Comparison of ENCODE assay signal across 32 cellular contexts in genomic region chr5:173027905-173028304, GRCh38. TPM values are rescaled to one million over a fixed set of nuclear protein-coding genes. Genes with fewer than 3 reads are reported as not detected.
DNase-seq lines count a peak whose midpoint lies in the region; ATAC-seq, FAIRE-seq and TF ChIP-seq lines count a peak whose summit lies in the region.
"Had no signal": no experiment of that assay in that cellular context is flagged by ENCODE, and none has a peak within 500 bp of the region (broad histone marks: within the 10 kb centered on the region; RNA-seq: fewer than 3 reads in every experiment).

No MANE protein-coding gene starts in this region.

- no peak overlapping the region for H2BK120ac ChIP-seq in trophoblast cell (ENCODE audit: insufficient read depth, low read length, poor library complexity)

- no peak overlapping the region for H4K12ac ChIP-seq in trophoblast cell (ENCODE audit: low read depth, low read length)

- peaks cover 13% of the 10 kb centered on the region for H4K20me1 ChIP-seq in K562 (replicated peaks; ENCODE audit: control insufficient read depth, insufficient read depth, low read length)

- TF ChIP-seq POLR2A in K562 (conservative IDR thresholded peaks at IDR 0.05) = no peak

- intact Hi-C loops in activated CD4-positive, alpha-beta T cell treated with anti-CD3 and anti-CD28 coated beads, Interleukin-2, amount 10 ng/mL, durations not matched to agents 24 days and 14 days (cut with micrococcal nuclease) = no loop called here
- intact Hi-C loops in activated CD4-positive, alpha-beta T cell treated with anti-CD3 and anti-CD28 coated beads for 36 hours (cut with DNase I, micrococcal nuclease) = no loop called here
- intact Hi-C loops in K562 (cut with micrococcal nuclease) = no loop called here

- no peak overlapping the region for H3K18ac ChIP-seq in trophoblast cell (ENCODE audit: low read length)

- in situ Hi-C loops in K562 (cut with MboI) = no loop called here
- in situ Hi-C loops in brain microvascular endothelial cell (cut with HindIII; ENCODE audit: low pct_ligation_motif_present, low sequenced_read_pairs) = no loop called here

- H4K8ac ChIP-seq in trophoblast cell (ENCODE audit: low read depth, low read length) = no peak overlapping the region

- no peaks in the 10 kb centered on the region for H3K9me3 ChIP-seq in CD4-positive, CD25-positive, alpha-beta regulatory T cell (ENCODE audit: control insufficient read depth in 2 of 2, low read length in 2 of 2)
- no peaks in the 10 kb centered on the region for H3K9me3 ChIP-seq in K562 (replicated peaks; ENCODE audit: control insufficient read depth, insufficient read depth, low read depth, low read length)
- no peaks in the 10 kb centered on the region for H3K9me3 ChIP-seq in trophoblast cell (ENCODE audit: insufficient read depth, low read depth, low read length)
- H3K9me3 ChIP-seq: adrenal gland, heart right ventricle, MG63, SJCRH30 had no signal

- FAIRE-seq in K562 (lab: Jason Lieb, UNC) = no peak
- FAIRE-seq: frontal cortex, keratinocyte, TTC549 had no signal

- H3K4me1 ChIP-seq in CD4-positive, CD25-positive, alpha-beta regulatory T cell (ENCODE audit: control insufficient read depth, insufficient read depth, low read length, poor library complexity, severe bottlenecking) = peaks cover 20% of the 10 kb centered on the region
- H3K4me1 ChIP-seq in K562 (replicated peaks in 1 of 2; ENCODE audit: control insufficient read depth in 2 of 2, insufficient read depth in 2 of 2, low read length in 2 of 2) (peaks cover 15 to 16% of the 10 kb centered on the region in 2 experiments; a peak in 4 of 5 replicates), trophoblast cell (ENCODE audit: control insufficient read depth in 1 of 2, insufficient read depth in 2 of 2, low read length in 2 of 2) (peaks cover 9 to 12% of the 10 kb centered on the region in 2 experiments)

- no peak overlapping the region for H3K4me3 ChIP-seq in CD4-positive, CD25-positive, alpha-beta regulatory T cell (ENCODE audit: low read depth, low read length)
- H3K4me3 ChIP-seq in K562 = no peak overlapping the region
- H3K4me3 ChIP-seq in trophoblast cell (ENCODE audit: low read depth, low read length) = no peak overlapping the region
- H3K4me3 ChIP-seq in brain microvascular endothelial cell (ENCODE audit: low read depth, low read length) = no peak overlapping the region
- H3K4me3 ChIP-seq: adrenal gland, heart right ventricle, MG63, SJCRH30 had no signal

- no peak overlapping the region for H2BK5ac ChIP-seq in trophoblast cell (ENCODE audit: low read depth, low read length, poor library complexity)

- no peak for ATAC-seq in activated CD4-positive, alpha-beta T cell treated with anti-CD3 and anti-CD28 coated beads for 36 hours
- no peak for ATAC-seq in CD4-positive, CD25-positive, alpha-beta regulatory T cell (ENCODE audit: low read depth in 2 of 2)
- ATAC-seq in K562 = no peak
- no peak for ATAC-seq in HG02678 (IDR thresholded peaks at IDR 0.05; ENCODE audit: unreplicated experiment)
- ATAC-seq: CD8-positive, alpha-beta T cell; heart right ventricle; left ventricle myocardium superior had no signal

- H3K9ac ChIP-seq in K562 (ENCODE audit: insufficient read depth in 1 of 2, low read depth in 2 of 2, low read length in 2 of 2) = no peak overlapping the region
- H3K9ac ChIP-seq in trophoblast cell (ENCODE audit: low read length) = no peak overlapping the region
- H3K9ac ChIP-seq: KMS-11 had no signal

- H3K14ac ChIP-seq in trophoblast cell (ENCODE audit: low read length) = no peak overlapping the region

- no peak overlapping the region for H4K91ac ChIP-seq in trophoblast cell (ENCODE audit: low read depth, low read length)

- peak overlapping the region; percentile 69 for H3K4ac ChIP-seq in trophoblast cell (ENCODE audit: low read depth, low read length)

- no peaks in the 10 kb centered on the region for H3K9me3 Mint-ChIP-seq in activated CD4-positive, alpha-beta T cell treated with anti-CD3 and anti-CD28 coated beads, Interleukin-2, amount 10 ng/mL, durations not matched to agents 24 days and 14 days
- no peaks in the 10 kb centered on the region for H3K9me3 Mint-ChIP-seq in activated CD4-positive, alpha-beta T cell treated with anti-CD3 and anti-CD28 coated beads for 36 hours (ENCODE audit: low read depth)
- H3K9me3 Mint-ChIP-seq in CD4-positive, CD25-positive, alpha-beta regulatory T cell = peaks cover 0 to 2% (median 0%) of the 10 kb centered on the region in 7 donors
- H3K9me3 Mint-ChIP-seq: CD8-positive, alpha-beta T cell; T-cell; type B pancreatic cell had no signal

- CTCF ChIA-PET in activated CD4-positive, alpha-beta T cell treated with anti-CD3 and anti-CD28 coated beads for 36 hours (lab: Charles Lee) = no interaction called here
- CTCF ChIA-PET in K562 (lab: Yijun Ruan, JAX; ENCODE audit: low intra/inter-chr PET ratio) = no interaction called here

- no peak overlapping the region for H3K4me3 Mint-ChIP-seq in activated CD4-positive, alpha-beta T cell treated with anti-CD3 and anti-CD28 coated beads, Interleukin-2, amount 10 ng/mL, durations not matched to agents 24 days and 14 days
- H3K4me3 Mint-ChIP-seq in activated CD4-positive, alpha-beta T cell treated with anti-CD3 and anti-CD28 coated beads for 36 hours = no peak overlapping the region
- H3K4me3 Mint-ChIP-seq in CD4-positive, CD25-positive, alpha-beta regulatory T cell = peak overlapping the region in 1 of 4 donors; percentile 10
- H3K4me3 Mint-ChIP-seq: CD8-positive, alpha-beta T cell; T-cell; type B pancreatic cell had no signal

- H3K79me1 ChIP-seq in trophoblast cell (ENCODE audit: low read length) = no peaks in the 10 kb centered on the region

- H3K4me2 ChIP-seq in K562 (ENCODE audit: insufficient read depth, low read length) = no peak overlapping the region
- no peak overlapping the region for H3K4me2 ChIP-seq in trophoblast cell (ENCODE audit: low read length)
- H3K4me2 ChIP-seq: KMS-11 had no signal

- WGBS in K562 (ENCODE audit: insufficient coverage, low coverage, missing lambda C conversion rate) = 47% methylated on average over 7 of the region's 7 CpGs
- WGBS in trophoblast cell (ENCODE audit: extremely low coverage, insufficient coverage, insufficient read length) = no CpG with 5 or more reads among the region's 7 CpGs

- no peak for TF ChIP-seq EP300 in K562 (IDR thresholded peaks at IDR 0.05; ENCODE audit: low read length)

- peaks cover 2% of the 10 kb centered on the region for H3K4me1 Mint-ChIP-seq in activated CD4-positive, alpha-beta T cell treated with anti-CD3 and anti-CD28 coated beads, Interleukin-2, amount 10 ng/mL, durations not matched to agents 24 days and 14 days
- H3K4me1 Mint-ChIP-seq in activated CD4-positive, alpha-beta T cell treated with anti-CD3 and anti-CD28 coated beads for 36 hours = peaks cover 8% of the 10 kb centered on the region
- H3K4me1 Mint-ChIP-seq in CD4-positive, CD25-positive, alpha-beta regulatory T cell = peaks cover 10 to 24% (median 14%) of the 10 kb centered on the region in 4 donors

- H3K79me2 ChIP-seq in K562 (ENCODE audit: control insufficient read depth, insufficient read depth, low read length) = peaks cover 71% of the 10 kb centered on the region
- H3K79me2 ChIP-seq in trophoblast cell (ENCODE audit: control insufficient read depth, insufficient read depth, low read length, poor library complexity) = peaks cover 2% of the 10 kb centered on the region

- TF ChIP-seq CTCF in K562 (IDR thresholded peaks at IDR 0.05 in 2 of 3, conservative IDR thresholded peaks at IDR 0.05 in 1 of 3; ENCODE audit: insufficient read depth in 2 of 3, low read depth in 1 of 3, low read length in 3 of 3) (no peak), brain microvascular endothelial cell (IDR thresholded peaks at IDR 0.05; ENCODE audit: low read depth, low read length, missing control alignments) (no peak), GM10266 (IDR thresholded peaks at IDR 0.05; ENCODE audit: control insufficient read depth, insufficient read depth, low read depth, missing control alignments) (no peak)

- H3K23ac ChIP-seq in trophoblast cell (ENCODE audit: low read length) = no peak overlapping the region

- no peaks in the 10 kb centered on the region for H3K9me1 ChIP-seq in K562 (ENCODE audit: control insufficient read depth, insufficient read depth, low read length)

- no peaks in the 10 kb centered on the region for H3K27me3 ChIP-seq in CD4-positive, CD25-positive, alpha-beta regulatory T cell (ENCODE audit: control insufficient read depth, insufficient read depth, low read length)
- H3K27me3 ChIP-seq in K562 (ENCODE audit: control insufficient read depth in 2 of 2, insufficient read depth in 2 of 2, low read length in 2 of 2) (no peaks in the 10 kb centered on the region), trophoblast cell (ENCODE audit: insufficient read depth, low read length) (no peaks in the 10 kb centered on the region), brain microvascular endothelial cell (replicated peaks) (no peaks in the 10 kb centered on the region)
- H3K27me3 ChIP-seq: adrenal gland, heart right ventricle, MG63, SJCRH30 had no signal

- POLR2A ChIA-PET in activated CD4-positive, alpha-beta T cell treated with anti-CD3 and anti-CD28 coated beads for 36 hours (lab: Charles Lee) = no interaction called here
- POLR2A ChIA-PET in K562 (lab: Yijun Ruan, JAX) = interaction anchor here (1.0 kb wide), 1 partner anchor 16 kb away, joined by 3 read pairs; no protein-coding TSS in a partner anchor

- H3K27ac Mint-ChIP-seq in activated CD4-positive, alpha-beta T cell treated with anti-CD3 and anti-CD28 coated beads, Interleukin-2, amount 10 ng/mL, durations not matched to agents 24 days and 14 days = peak overlapping the region; percentile 8
- H3K27ac Mint-ChIP-seq in activated CD4-positive, alpha-beta T cell treated with anti-CD3 and anti-CD28 coated beads for 36 hours = no peak overlapping the region
- H3K27ac Mint-ChIP-seq in CD4-positive, CD25-positive, alpha-beta regulatory T cell = no peak overlapping the region
- H3K27ac Mint-ChIP-seq: CD8-positive, alpha-beta T cell; T-cell; type B pancreatic cell had no signal

- DNase-seq in activated CD4-positive, alpha-beta T cell treated with anti-CD3 and anti-CD28 coated beads, Interleukin-2, amount 10 ng/mL, durations not matched to agents 24 days and 14 days = no peak
- no peak for DNase-seq in activated CD4-positive, alpha-beta T cell treated with anti-CD3 and anti-CD28 coated beads for 36 hours
- DNase-seq in CD4-positive, CD25-positive, alpha-beta regulatory T cell = no peak
- DNase-seq in K562 (ENCODE audit: extremely low read depth in 1 of 4, low spot score in 3 of 4) (no peak), trophoblast cell (no peak), brain microvascular endothelial cell (no peak), GM10266 (ENCODE audit: extremely low spot score) (no peak)
- DNase-seq: 8988T; activated T-cell treated with anti-CD3 and anti-CD28 coated beads, Interleukin-2, amount 50 U/mL, for 1 hour; CD8-positive, alpha-beta T cell; cerebellar nuclear complex; DMS 273 treated with DMSO at 0.1 percent for 48 hours; H7; heart right ventricle; left ventricle myocardium superior; MG63; NCI-H1105; NCI-H187; NCI-H446 treated with DMSO at 0.1 percent for 48 hours; NCI-H774; RPMI8226; SJCRH30; stimulated activated CD4-positive, alpha-beta T cell treated with anti-CD3 and anti-CD28 coated beads, Interleukin-4, amount 100 ng/mL, for 4 hours; substantia nigra; T-cell had no signal

- no peak overlapping the region for H2BK12ac ChIP-seq in trophoblast cell (ENCODE audit: low read length)

- H3K27me3 Mint-ChIP-seq in activated CD4-positive, alpha-beta T cell treated with anti-CD3 and anti-CD28 coated beads, Interleukin-2, amount 10 ng/mL, durations not matched to agents 24 days and 14 days = no peaks in the 10 kb centered on the region
- H3K27me3 Mint-ChIP-seq in activated CD4-positive, alpha-beta T cell treated with anti-CD3 and anti-CD28 coated beads for 36 hours = no peaks in the 10 kb centered on the region
- H3K27me3 Mint-ChIP-seq in CD4-positive, CD25-positive, alpha-beta regulatory T cell = no peaks in the 10 kb centered on the region
- H3K27me3 Mint-ChIP-seq: T-cell, type B pancreatic cell had no signal

- H3K27ac ChIP-seq in CD4-positive, CD25-positive, alpha-beta regulatory T cell (ENCODE audit: insufficient read depth, low read length, poor library complexity, severe bottlenecking) = peak overlapping the region; percentile 24
- H3K27ac ChIP-seq in K562 (ENCODE audit: extremely low read depth, low read depth, low read length) (no peak overlapping the region), trophoblast cell (ENCODE audit: low read depth, low read length) (no peak overlapping the region), brain microvascular endothelial cell (no peak overlapping the region)
- H3K27ac ChIP-seq: KMS-11, SJCRH30 had no signal

- H3K36me3 ChIP-seq in CD4-positive, CD25-positive, alpha-beta regulatory T cell (ENCODE audit: control insufficient read depth, insufficient read depth, low read length) = peaks cover 12% of the 10 kb centered on the region
- H3K36me3 ChIP-seq in K562 (ENCODE audit: control insufficient read depth, insufficient read depth, low read length) (peaks cover 39% of the 10 kb centered on the region), trophoblast cell (ENCODE audit: control insufficient read depth in 1 of 2, insufficient read depth in 2 of 2, low read length in 2 of 2) (peaks cover 0 to 1% of the 10 kb centered on the region in 2 experiments), brain microvascular endothelial cell (replicated peaks) (no peaks in the 10 kb centered on the region)
- H3K36me3 ChIP-seq: adrenal gland had no signal

- H3K36me3 Mint-ChIP-seq in activated CD4-positive, alpha-beta T cell treated with anti-CD3 and anti-CD28 coated beads, Interleukin-2, amount 10 ng/mL, durations not matched to agents 24 days and 14 days (ENCODE audit: low read depth) = peaks cover 13% of the 10 kb centered on the region
- peaks cover 22% of the 10 kb centered on the region for H3K36me3 Mint-ChIP-seq in activated CD4-positive, alpha-beta T cell treated with anti-CD3 and anti-CD28 coated beads for 36 hours (ENCODE audit: low read depth)
- H3K36me3 Mint-ChIP-seq in CD4-positive, CD25-positive, alpha-beta regulatory T cell = peaks cover 8% of the 10 kb centered on the region

- TF ChIP-seq RAD21 in K562 (CRISPR knock-in tag; conservative IDR thresholded peaks at IDR 0.05 in 1 of 2, IDR thresholded peaks at IDR 0.05 in 1 of 2) = no peak

- BruUV-seq in K562 (replicated peaks; lab: Mats Ljungman, UMichigan) = no TSS peak

- H2AK5ac ChIP-seq in trophoblast cell (ENCODE audit: low read length) = no peak overlapping the region

- H2AFZ ChIP-seq in K562 (ENCODE audit: low read depth, low read length) (no peak overlapping the region), trophoblast cell (ENCODE audit: insufficient read depth, low read length, poor library complexity) (no peak overlapping the region)

RNA-seq across cellular contexts. Expression of gene CREBRF, which starts 28.2 kb away (rescaled TPM):
- total RNA-seq in activated CD4-positive, alpha-beta T cell treated with anti-CD3 and anti-CD28 coated beads, Interleukin-2, amount 10 ng/mL, durations not matched to agents 24 days and 14 days = 6.2 and 6.7 TPM in 2 replicates
- total RNA-seq in activated CD4-positive, alpha-beta T cell treated with anti-CD3 and anti-CD28 coated beads for 36 hours = 10 to 100 TPM; 10.2 to 11.3 TPM
- 126 TPM for total RNA-seq in CD4-positive, CD25-positive, alpha-beta regulatory T cell
- polyA plus RNA-seq in CD4-positive, CD25-positive, alpha-beta regulatory T cell = 10 to 100 TPM; 59.5 to 69.2 (median 65.1) TPM
- 11.5 and 33.0 TPM in 2 replicates for total RNA-seq in K562 (2011; cell fraction: chromatin; rRNA removed; ENCODE audit: low replicate concordance)
- total RNA-seq in K562 (2011; cell fraction: nucleolus; rRNA removed) = 7.8 and 10.5 TPM in 2 replicates
- total RNA-seq in K562 (2011; cell fraction: nucleoplasm; rRNA removed) = 14.4 and 25.6 TPM in 2 replicates
- total RNA-seq in K562 (2014; rRNA removed) = 3.2 and 3.6 TPM in 2 replicates
- 4.5 and 6.1 TPM in 2 replicates for total RNA-seq in K562 (2014; rRNA removed; fragmentation: Illumina TruSeq; extraction: Trizol)
- 2.9 and 3.1 TPM in 2 replicates for total RNA-seq in K562 (2015; rRNA removed; fragmentation: Illumina TruSeq; extraction: Trizol)
- total RNA-seq in K562 (2021) = 3.8 TPM in 2 replicates
- polyA plus RNA-seq in K562 (2011; rRNA removed) = 4.7 and 4.9 TPM in 2 replicates
- polyA plus RNA-seq in K562 (2011; cell fraction: cytosol; rRNA removed) = 0.85 and 1.8 TPM in 2 replicates
- polyA plus RNA-seq in K562 (2011; cell fraction: nucleus; rRNA removed) = 8.7 and 9.9 TPM in 2 replicates
- polyA plus RNA-seq in K562 (2012) = 2.0 and 5.1 TPM in 2 replicates
- polyA plus RNA-seq in K562 (2014; fragmentation: Illumina TruSeq; extraction: Trizol) = 2.4 and 4.8 TPM in 2 replicates
- 1 to 10 TPM; 1.1 to 1.3 TPM for polyA plus RNA-seq in K562 (2014; fragmentation: Nextera tagmentation; extraction: Ambion mirVana)
- polyA plus RNA-seq in K562 (2014; rRNA removed) = 2.0 and 2.8 TPM in 2 replicates
- 10.9 and 15.9 TPM in 2 replicates for polyA minus RNA-seq in K562 (2011; rRNA and poly(A)+ RNA removed)
- polyA minus RNA-seq in K562 (2011; cell fraction: cytosol; rRNA and poly(A)+ RNA removed) = 4.4 and 4.5 TPM in 2 replicates
- polyA minus RNA-seq in K562 (2011; cell fraction: nucleus; rRNA and poly(A)+ RNA removed) = 7.5 and 10.6 TPM in 2 replicates
- polyA plus RNA-seq in trophoblast cell (2013) = 6.1 and 6.2 TPM in 2 replicates

RNA-seq across cellular contexts. Expression of gene ATP6V0E1, which starts 44.3 kb away (rescaled TPM):
- total RNA-seq in activated CD4-positive, alpha-beta T cell treated with anti-CD3 and anti-CD28 coated beads, Interleukin-2, amount 10 ng/mL, durations not matched to agents 24 days and 14 days = 146 and 147 TPM in 2 replicates
- total RNA-seq in activated CD4-positive, alpha-beta T cell treated with anti-CD3 and anti-CD28 coated beads for 36 hours = 100 to 1,000 TPM; 102 to 109 TPM
- total RNA-seq in CD4-positive, CD25-positive, alpha-beta regulatory T cell = 106 TPM
- 100 to 1,000 TPM; 499 to 691 (median 501) TPM for polyA plus RNA-seq in CD4-positive, CD25-positive, alpha-beta regulatory T cell
- 118 and 124 TPM in 2 replicates for total RNA-seq in K562 (2011; cell fraction: chromatin; rRNA removed; ENCODE audit: low replicate concordance)
- 113 and 119 TPM in 2 replicates for total RNA-seq in K562 (2011; cell fraction: nucleolus; rRNA removed)
- total RNA-seq in K562 (2011; cell fraction: nucleoplasm; rRNA removed) = 146 and 237 TPM in 2 replicates
- total RNA-seq in K562 (2014; rRNA removed) = 50.0 and 63.8 TPM in 2 replicates
- total RNA-seq in K562 (2014; rRNA removed; fragmentation: Illumina TruSeq; extraction: Trizol) = 111 and 118 TPM in 2 replicates
- total RNA-seq in K562 (2015; rRNA removed; fragmentation: Illumina TruSeq; extraction: Trizol) = 108 and 112 TPM in 2 replicates
- total RNA-seq in K562 (2021) = 94.1 and 95.9 TPM in 2 replicates
- polyA plus RNA-seq in K562 (2011; rRNA removed) = 128 and 173 TPM in 2 replicates
- polyA plus RNA-seq in K562 (2011; cell fraction: cytosol; rRNA removed) = 67.8 and 95.8 TPM in 2 replicates
- polyA plus RNA-seq in K562 (2011; cell fraction: nucleus; rRNA removed) = 83.5 and 94.0 TPM in 2 replicates
- 159 and 359 TPM in 2 replicates for polyA plus RNA-seq in K562 (2012)
- polyA plus RNA-seq in K562 (2014; fragmentation: Illumina TruSeq; extraction: Trizol) = 128 and 132 TPM in 2 replicates
- 100 to 1,000 TPM; 368 to 395 TPM for polyA plus RNA-seq in K562 (2014; fragmentation: Nextera tagmentation; extraction: Ambion mirVana)
- polyA plus RNA-seq in K562 (2014; rRNA removed) = 82.7 and 108 TPM in 2 replicates
- polyA minus RNA-seq in K562 (2011; rRNA and poly(A)+ RNA removed) = 81.0 and 108 TPM in 2 replicates
- 20.7 and 53.3 TPM in 2 replicates for polyA minus RNA-seq in K562 (2011; cell fraction: cytosol; rRNA and poly(A)+ RNA removed)
- polyA minus RNA-seq in K562 (2011; cell fraction: nucleus; rRNA and poly(A)+ RNA removed) = 28.9 and 30.8 TPM in 2 replicates
- 246 and 249 TPM in 2 replicates for polyA plus RNA-seq in trophoblast cell (2013)
